ENCODE assay signal across 1 cellular context in the genomic region with DNA sequence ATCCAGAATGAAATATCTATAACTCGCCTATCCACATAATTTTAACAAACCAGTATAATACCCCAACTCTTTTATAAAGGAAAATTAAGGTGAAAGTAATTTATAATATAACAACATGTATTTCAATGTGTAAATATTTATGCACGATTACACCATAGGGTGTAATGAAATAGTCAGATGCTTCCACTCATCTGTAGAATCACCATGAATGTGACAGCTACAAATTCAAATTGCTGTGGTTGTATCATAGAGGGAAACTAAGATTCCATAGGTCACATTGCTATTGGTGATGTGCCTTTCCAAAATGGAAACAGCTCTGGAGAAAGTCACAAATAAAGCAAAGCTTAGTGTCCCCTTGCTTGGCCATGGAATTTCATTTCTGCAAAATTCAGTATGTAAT.
TF ChIP-seq lines count a peak whose summit lies in the region.

No MANE protein-coding gene starts in this region.

TF ChIP-seq in A549, 52 proteins besides CTCF, POLR2A, EP300 and RAD21 (continued from another document):
- TF ChIP-seq USF2 (IDR thresholded peaks at IDR 0.05): no peak
- TF ChIP-seq RFX5 (IDR thresholded peaks at IDR 0.05): no peak
- TF ChIP-seq CHD4 (IDR thresholded peaks at IDR 0.05; ENCODE audit: borderline replicate concordance): no peak
